14 cellular contexts compared by ENCODE assay signal in the genomic region with DNA sequence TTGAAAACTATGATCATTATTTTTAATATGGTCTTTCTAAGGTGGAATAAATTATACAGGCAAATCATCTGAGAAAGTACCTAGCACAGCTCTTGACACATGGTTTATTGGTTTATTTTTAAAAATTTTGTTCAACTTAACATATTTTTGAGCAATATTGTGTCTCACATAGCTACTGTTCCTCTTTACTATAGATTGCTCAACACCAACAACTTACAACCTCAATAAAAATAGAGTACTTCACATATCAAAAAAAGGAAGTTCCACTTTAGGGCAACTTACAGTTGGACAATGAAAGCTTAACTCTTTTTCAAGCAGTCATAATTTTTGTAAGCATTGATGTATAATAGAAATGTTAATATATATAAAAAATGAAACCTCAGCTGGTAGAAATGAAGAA.
"Had no signal": no experiment of that assay in that cellular context is flagged by ENCODE, and none has a peak within 500 bp of the region (broad histone marks: within the 10 kb centered on the region; RNA-seq: fewer than 3 reads in every experiment).

No MANE protein-coding gene starts in this region.

- ATAC-seq: activated CD8-positive, alpha-beta T cell treated with anti-CD3 and anti-CD28 coated beads for 36 hours; activated T-cell treated with anti-CD3 and anti-CD28 coated beads, Interleukin-2, amount 50 U/mL, for 72 hours; esophagus mucosa; sciatic nerve; stimulated activated naive CD8-positive, alpha-beta T cell treated with anti-CD3 and anti-CD28 coated beads, Interleukin-15, amount 100 ng/mL, for 72 hours had no signal

- H3K9me3 ChIP-seq: ovary, testis had no signal

- H3K4me1 ChIP-seq: neural progenitor cell, testis had no signal

- DNase-seq: activated B cell treated with CpG ODN at 0.5 μM for 24 hours; activated CD4-positive, alpha-beta T cell treated with anti-CD3 and anti-CD28 coated beads for 48 hours; activated CD8-positive, alpha-beta T cell treated with anti-CD3 and anti-CD28 coated beads for 36 hours; activated gamma-delta T cell treated with Interleukin-2 at 50 U/mL for 16 hours; activated T-cell treated with anti-CD3 and anti-CD28 coated beads, Interleukin-2, amount 50 U/mL, for 72 hours; brain microvascular endothelial cell; mammary epithelial cell; ovary; stimulated activated naive CD8-positive, alpha-beta T cell treated with anti-CD3 and anti-CD28 coated beads, Interleukin-15, amount 100 ng/mL, for 72 hours; testis had no signal

- H3K36me3 ChIP-seq: brain microvascular endothelial cell, neural progenitor cell, ovary had no signal

- H3K4me3 ChIP-seq: coronary artery, neural progenitor cell, ovary, testis had no signal

- H3K27me3 ChIP-seq: brain microvascular endothelial cell, neural progenitor cell, ovary, testis had no signal

- H3K27ac ChIP-seq: brain microvascular endothelial cell, coronary artery, neural progenitor cell, ovary, testis had no signal
